ENCODE assay signal across 1 cellular context in the genomic region with DNA sequence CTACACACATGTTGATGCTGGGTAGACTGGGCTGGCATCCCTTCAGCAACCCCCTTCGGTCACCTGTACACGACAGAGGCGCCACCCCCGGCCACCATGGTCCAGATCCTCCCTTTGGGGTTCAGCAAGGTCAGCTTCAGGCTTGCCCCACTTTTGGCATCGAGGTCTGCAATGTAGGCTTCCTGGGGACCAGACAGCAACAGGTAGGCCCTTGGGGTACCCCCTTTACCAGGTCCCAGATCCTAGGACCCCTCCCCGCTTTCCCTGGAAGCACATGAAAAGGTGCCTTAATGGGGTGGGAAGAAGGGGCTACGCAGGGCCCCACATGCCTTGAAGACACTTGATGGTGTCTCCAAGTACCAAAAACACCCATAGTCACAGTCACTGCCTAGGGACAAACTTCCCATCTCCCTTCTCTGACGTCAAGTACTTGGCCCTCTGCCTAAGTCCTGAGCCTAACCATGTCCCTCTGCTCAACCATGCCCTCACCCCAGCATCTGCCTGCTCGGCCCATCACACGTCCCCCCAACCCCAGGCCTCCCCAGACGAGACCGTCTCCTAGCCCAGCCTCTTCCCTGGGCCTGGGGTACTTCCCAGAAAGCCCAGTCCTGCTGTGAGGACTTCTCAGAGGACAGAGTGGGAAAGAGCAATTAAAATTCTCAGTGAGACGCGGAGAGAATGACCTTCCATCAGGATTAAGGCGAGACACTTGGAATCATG.
TF ChIP-seq lines count a peak whose summit lies in the region.

No MANE protein-coding gene starts in this region.

TF ChIP-seq in SK-N-SH, 30 proteins besides CTCF, POLR2A, EP300 and RAD21 (continued from another document):
- TF ChIP-seq, protein P1, sequence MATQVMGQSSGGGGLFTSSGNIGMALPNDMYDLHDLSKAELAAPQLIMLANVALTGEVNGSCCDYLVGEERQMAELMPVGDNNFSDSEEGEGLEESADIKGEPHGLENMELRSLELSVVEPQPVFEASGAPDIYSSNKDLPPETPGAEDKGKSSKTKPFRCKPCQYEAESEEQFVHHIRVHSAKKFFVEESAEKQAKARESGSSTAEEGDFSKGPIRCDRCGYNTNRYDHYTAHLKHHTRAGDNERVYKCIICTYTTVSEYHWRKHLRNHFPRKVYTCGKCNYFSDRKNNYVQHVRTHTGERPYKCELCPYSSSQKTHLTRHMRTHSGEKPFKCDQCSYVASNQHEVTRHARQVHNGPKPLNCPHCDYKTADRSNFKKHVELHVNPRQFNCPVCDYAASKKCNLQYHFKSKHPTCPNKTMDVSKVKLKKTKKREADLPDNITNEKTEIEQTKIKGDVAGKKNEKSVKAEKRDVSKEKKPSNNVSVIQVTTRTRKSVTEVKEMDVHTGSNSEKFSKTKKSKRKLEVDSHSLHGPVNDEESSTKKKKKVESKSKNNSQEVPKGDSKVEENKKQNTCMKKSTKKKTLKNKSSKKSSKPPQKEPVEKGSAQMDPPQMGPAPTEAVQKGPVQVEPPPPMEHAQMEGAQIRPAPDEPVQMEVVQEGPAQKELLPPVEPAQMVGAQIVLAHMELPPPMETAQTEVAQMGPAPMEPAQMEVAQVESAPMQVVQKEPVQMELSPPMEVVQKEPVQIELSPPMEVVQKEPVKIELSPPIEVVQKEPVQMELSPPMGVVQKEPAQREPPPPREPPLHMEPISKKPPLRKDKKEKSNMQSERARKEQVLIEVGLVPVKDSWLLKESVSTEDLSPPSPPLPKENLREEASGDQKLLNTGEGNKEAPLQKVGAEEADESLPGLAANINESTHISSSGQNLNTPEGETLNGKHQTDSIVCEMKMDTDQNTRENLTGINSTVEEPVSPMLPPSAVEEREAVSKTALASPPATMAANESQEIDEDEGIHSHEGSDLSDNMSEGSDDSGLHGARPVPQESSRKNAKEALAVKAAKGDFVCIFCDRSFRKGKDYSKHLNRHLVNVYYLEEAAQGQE (IDR thresholded peaks at IDR 0.05; ENCODE audit: low read depth, low read length), result no peak
- TF ChIP-seq MXI1 (IDR thresholded peaks at IDR 0.05; ENCODE audit: low read depth, low read length) (no peak), USF1 (IDR thresholded peaks at IDR 0.05; ENCODE audit: borderline replicate concordance, low read depth) (no peak), USF2 (IDR thresholded peaks at IDR 0.05; ENCODE audit: borderline replicate concordance, low read depth, low read length) (no peak)
